ENCODE assay signal across 2 cellular contexts in the genomic region with DNA sequence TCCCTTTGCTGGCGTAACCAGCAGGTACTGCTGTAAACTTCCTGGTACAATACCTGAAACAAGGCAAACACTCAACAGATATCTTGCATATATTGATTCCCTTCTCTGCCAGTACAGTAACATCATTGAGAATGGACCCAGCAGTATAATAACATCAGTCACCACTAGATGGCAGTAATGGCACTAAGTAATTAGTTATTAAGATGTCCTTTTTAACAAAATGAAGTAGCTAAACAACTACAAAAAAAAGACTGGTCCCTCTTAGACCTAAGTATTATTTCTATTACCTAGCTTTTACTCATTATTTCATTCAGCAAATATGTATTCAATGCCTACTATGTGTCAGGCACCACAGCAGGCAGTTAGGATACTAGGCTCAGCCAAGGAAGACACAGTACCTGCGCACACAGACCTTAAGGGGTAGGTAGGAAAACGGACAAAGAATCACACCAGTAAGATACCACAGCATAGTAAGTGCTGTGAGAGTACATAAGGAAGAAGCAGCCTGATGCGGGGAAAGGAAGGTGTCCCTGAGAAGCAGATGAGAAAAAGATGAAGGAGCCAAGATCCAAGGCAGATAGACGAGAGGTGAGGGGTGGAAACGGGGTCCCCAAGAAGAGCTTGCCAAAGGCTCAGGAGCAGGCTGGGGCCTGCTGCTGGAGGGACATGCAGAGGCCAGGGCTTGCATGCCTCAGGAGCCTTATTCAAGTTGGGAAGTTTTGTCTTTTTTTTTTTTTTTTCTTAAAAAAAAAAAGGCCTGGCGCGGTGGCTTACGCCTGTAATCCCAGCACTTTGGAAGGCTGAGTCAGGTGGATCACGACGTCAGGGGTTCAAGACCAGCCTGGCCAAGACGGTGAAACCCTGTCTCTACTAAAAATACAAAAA.
TF ChIP-seq lines count a peak whose summit lies in the region.

No MANE protein-coding gene starts in this region.

TF ChIP-seq in GM23338, 12 proteins besides CTCF, POLR2A, EP300 and RAD21 (continued from another document):
- TF ChIP-seq, protein P1, sequence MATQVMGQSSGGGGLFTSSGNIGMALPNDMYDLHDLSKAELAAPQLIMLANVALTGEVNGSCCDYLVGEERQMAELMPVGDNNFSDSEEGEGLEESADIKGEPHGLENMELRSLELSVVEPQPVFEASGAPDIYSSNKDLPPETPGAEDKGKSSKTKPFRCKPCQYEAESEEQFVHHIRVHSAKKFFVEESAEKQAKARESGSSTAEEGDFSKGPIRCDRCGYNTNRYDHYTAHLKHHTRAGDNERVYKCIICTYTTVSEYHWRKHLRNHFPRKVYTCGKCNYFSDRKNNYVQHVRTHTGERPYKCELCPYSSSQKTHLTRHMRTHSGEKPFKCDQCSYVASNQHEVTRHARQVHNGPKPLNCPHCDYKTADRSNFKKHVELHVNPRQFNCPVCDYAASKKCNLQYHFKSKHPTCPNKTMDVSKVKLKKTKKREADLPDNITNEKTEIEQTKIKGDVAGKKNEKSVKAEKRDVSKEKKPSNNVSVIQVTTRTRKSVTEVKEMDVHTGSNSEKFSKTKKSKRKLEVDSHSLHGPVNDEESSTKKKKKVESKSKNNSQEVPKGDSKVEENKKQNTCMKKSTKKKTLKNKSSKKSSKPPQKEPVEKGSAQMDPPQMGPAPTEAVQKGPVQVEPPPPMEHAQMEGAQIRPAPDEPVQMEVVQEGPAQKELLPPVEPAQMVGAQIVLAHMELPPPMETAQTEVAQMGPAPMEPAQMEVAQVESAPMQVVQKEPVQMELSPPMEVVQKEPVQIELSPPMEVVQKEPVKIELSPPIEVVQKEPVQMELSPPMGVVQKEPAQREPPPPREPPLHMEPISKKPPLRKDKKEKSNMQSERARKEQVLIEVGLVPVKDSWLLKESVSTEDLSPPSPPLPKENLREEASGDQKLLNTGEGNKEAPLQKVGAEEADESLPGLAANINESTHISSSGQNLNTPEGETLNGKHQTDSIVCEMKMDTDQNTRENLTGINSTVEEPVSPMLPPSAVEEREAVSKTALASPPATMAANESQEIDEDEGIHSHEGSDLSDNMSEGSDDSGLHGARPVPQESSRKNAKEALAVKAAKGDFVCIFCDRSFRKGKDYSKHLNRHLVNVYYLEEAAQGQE (IDR thresholded peaks at IDR 0.05; ENCODE audit: unreplicated experiment), result no peak
TF ChIP-seq in GM23338: peak in this region for 0.

TF ChIP-seq in HepG2, 621 proteins besides CTCF, POLR2A, EP300 and RAD21 (continued from another document and continues in another):
- TF ChIP-seq, protein P2, sequence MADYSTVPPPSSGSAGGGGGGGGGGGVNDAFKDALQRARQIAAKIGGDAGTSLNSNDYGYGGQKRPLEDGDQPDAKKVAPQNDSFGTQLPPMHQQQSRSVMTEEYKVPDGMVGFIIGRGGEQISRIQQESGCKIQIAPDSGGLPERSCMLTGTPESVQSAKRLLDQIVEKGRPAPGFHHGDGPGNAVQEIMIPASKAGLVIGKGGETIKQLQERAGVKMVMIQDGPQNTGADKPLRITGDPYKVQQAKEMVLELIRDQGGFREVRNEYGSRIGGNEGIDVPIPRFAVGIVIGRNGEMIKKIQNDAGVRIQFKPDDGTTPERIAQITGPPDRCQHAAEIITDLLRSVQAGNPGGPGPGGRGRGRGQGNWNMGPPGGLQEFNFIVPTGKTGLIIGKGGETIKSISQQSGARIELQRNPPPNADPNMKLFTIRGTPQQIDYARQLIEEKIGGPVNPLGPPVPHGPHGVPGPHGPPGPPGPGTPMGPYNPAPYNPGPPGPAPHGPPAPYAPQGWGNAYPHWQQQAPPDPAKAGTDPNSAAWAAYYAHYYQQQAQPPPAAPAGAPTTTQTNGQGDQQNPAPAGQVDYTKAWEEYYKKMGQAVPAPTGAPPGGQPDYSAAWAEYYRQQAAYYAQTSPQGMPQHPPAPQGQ (CRISPR knock-in tag; IDR thresholded peaks at IDR 0.05; ENCODE audit: borderline replicate concordance), result no peak
- TF ChIP-seq ZBTB38 (CRISPR knock-in tag; IDR thresholded peaks at IDR 0.05), result 0 out of 2 replicates have a peak, but pooled peaks have one; percentile 37
- TF ChIP-seq ONECUT2 (CRISPR knock-in tag; IDR thresholded peaks at IDR 0.05), result peak; percentile 61
- TF ChIP-seq ZNF234 (CRISPR knock-in tag; conservative IDR thresholded peaks at IDR 0.05), result no peak
- TF ChIP-seq EED (CRISPR knock-in tag; IDR thresholded peaks at IDR 0.05), result no peak
- no peak for TF ChIP-seq ARHGAP35 (CRISPR knock-in tag; IDR thresholded peaks at IDR 0.05; ENCODE audit: borderline replicate concordance)
- no peak for TF ChIP-seq ZNF446 (CRISPR knock-in tag; IDR thresholded peaks at IDR 0.05)
- TF ChIP-seq SRSF1 (optimal IDR thresholded peaks at IDR 0.05; ENCODE audit: low read depth, low read length), result no peak
- no peak for TF ChIP-seq REL (CRISPR knock-in tag; conservative IDR thresholded peaks at IDR 0.05)
- TF ChIP-seq BHLHE40 (IDR thresholded peaks at IDR 0.05; ENCODE audit: low read length), result no peak
- peak; percentile 76 for TF ChIP-seq STAG1 (CRISPR knock-in tag; IDR thresholded peaks at IDR 0.05)
- TF ChIP-seq ZNF282 (IDR thresholded peaks at IDR 0.05; ENCODE audit: partially characterized antibody), result no peak
- TF ChIP-seq KAT8 (CRISPR knock-in tag; IDR thresholded peaks at IDR 0.05), result peak; percentile 38; the same call in 1 of the 2 replicates
- TF ChIP-seq, protein P3, sequence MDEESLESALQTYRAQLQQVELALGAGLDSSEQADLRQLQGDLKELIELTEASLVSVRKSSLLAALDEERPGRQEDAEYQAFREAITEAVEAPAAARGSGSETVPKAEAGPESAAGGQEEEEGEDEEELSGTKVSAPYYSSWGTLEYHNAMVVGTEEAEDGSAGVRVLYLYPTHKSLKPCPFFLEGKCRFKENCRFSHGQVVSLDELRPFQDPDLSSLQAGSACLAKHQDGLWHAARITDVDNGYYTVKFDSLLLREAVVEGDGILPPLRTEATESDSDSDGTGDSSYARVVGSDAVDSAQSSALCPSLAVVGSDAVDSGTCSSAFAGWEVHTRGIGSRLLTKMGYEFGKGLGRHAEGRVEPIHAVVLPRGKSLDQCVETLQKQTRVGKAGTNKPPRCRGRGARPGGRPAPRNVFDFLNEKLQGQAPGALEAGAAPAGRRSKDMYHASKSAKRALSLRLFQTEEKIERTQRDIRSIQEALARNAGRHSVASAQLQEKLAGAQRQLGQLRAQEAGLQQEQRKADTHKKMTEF (CRISPR knock-in tag; IDR thresholded peaks at IDR 0.05), result 0 out of 2 replicates have a peak, but pooled peaks have one; percentile 16
- TF ChIP-seq ZNF777 (CRISPR knock-in tag; IDR thresholded peaks at IDR 0.05), result no peak
- TF ChIP-seq, protein P4, sequence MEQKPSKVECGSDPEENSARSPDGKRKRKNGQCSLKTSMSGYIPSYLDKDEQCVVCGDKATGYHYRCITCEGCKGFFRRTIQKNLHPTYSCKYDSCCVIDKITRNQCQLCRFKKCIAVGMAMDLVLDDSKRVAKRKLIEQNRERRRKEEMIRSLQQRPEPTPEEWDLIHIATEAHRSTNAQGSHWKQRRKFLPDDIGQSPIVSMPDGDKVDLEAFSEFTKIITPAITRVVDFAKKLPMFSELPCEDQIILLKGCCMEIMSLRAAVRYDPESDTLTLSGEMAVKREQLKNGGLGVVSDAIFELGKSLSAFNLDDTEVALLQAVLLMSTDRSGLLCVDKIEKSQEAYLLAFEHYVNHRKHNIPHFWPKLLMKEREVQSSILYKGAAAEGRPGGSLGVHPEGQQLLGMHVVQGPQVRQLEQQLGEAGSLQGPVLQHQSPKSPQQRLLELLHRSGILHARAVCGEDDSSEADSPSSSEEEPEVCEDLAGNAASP (CRISPR knock-in tag; IDR thresholded peaks at IDR 0.05; ENCODE audit: borderline replicate concordance), result no peak
- TF ChIP-seq TAF1 (CRISPR knock-in tag; IDR thresholded peaks at IDR 0.05), result no peak
- TF ChIP-seq SMC3 (IDR thresholded peaks at IDR 0.05; ENCODE audit: low read length), result peak; percentile 51
- TF ChIP-seq, protein P5, sequence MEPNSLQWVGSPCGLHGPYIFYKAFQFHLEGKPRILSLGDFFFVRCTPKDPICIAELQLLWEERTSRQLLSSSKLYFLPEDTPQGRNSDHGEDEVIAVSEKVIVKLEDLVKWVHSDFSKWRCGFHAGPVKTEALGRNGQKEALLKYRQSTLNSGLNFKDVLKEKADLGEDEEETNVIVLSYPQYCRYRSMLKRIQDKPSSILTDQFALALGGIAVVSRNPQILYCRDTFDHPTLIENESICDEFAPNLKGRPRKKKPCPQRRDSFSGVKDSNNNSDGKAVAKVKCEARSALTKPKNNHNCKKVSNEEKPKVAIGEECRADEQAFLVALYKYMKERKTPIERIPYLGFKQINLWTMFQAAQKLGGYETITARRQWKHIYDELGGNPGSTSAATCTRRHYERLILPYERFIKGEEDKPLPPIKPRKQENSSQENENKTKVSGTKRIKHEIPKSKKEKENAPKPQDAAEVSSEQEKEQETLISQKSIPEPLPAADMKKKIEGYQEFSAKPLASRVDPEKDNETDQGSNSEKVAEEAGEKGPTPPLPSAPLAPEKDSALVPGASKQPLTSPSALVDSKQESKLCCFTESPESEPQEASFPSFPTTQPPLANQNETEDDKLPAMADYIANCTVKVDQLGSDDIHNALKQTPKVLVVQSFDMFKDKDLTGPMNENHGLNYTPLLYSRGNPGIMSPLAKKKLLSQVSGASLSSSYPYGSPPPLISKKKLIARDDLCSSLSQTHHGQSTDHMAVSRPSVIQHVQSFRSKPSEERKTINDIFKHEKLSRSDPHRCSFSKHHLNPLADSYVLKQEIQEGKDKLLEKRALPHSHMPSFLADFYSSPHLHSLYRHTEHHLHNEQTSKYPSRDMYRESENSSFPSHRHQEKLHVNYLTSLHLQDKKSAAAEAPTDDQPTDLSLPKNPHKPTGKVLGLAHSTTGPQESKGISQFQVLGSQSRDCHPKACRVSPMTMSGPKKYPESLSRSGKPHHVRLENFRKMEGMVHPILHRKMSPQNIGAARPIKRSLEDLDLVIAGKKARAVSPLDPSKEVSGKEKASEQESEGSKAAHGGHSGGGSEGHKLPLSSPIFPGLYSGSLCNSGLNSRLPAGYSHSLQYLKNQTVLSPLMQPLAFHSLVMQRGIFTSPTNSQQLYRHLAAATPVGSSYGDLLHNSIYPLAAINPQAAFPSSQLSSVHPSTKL (CRISPR knock-in tag; IDR thresholded peaks at IDR 0.05), result no peak
- TF ChIP-seq, protein P6, sequence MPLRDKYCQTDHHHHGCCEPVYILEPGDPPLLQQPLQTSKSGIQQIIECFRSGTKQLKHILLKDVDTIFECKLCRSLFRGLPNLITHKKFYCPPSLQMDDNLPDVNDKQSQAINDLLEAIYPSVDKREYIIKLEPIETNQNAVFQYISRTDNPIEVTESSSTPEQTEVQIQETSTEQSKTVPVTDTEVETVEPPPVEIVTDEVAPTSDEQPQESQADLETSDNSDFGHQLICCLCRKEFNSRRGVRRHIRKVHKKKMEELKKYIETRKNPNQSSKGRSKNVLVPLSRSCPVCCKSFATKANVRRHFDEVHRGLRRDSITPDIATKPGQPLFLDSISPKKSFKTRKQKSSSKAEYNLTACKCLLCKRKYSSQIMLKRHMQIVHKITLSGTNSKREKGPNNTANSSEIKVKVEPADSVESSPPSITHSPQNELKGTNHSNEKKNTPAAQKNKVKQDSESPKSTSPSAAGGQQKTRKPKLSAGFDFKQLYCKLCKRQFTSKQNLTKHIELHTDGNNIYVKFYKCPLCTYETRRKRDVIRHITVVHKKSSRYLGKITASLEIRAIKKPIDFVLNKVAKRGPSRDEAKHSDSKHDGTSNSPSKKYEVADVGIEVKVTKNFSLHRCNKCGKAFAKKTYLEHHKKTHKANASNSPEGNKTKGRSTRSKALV (CRISPR knock-in tag; IDR thresholded peaks at IDR 0.05), result no peak
- TF ChIP-seq ZNF567 (CRISPR knock-in tag; IDR thresholded peaks at IDR 0.05; ENCODE audit: borderline replicate concordance), result no peak
- TF ChIP-seq MIXL1 (CRISPR knock-in tag; IDR thresholded peaks at IDR 0.05), result peak; percentile 95
- TF ChIP-seq KLF13 (CRISPR knock-in tag; IDR thresholded peaks at IDR 0.05), result no peak
- no peak for TF ChIP-seq ZNF274 (CRISPR knock-in tag; IDR thresholded peaks at IDR 0.05)
- no peak for TF ChIP-seq ZNF773 (CRISPR knock-in tag; IDR thresholded peaks at IDR 0.05; ENCODE audit: borderline replicate concordance)
- TF ChIP-seq, protein P7, sequence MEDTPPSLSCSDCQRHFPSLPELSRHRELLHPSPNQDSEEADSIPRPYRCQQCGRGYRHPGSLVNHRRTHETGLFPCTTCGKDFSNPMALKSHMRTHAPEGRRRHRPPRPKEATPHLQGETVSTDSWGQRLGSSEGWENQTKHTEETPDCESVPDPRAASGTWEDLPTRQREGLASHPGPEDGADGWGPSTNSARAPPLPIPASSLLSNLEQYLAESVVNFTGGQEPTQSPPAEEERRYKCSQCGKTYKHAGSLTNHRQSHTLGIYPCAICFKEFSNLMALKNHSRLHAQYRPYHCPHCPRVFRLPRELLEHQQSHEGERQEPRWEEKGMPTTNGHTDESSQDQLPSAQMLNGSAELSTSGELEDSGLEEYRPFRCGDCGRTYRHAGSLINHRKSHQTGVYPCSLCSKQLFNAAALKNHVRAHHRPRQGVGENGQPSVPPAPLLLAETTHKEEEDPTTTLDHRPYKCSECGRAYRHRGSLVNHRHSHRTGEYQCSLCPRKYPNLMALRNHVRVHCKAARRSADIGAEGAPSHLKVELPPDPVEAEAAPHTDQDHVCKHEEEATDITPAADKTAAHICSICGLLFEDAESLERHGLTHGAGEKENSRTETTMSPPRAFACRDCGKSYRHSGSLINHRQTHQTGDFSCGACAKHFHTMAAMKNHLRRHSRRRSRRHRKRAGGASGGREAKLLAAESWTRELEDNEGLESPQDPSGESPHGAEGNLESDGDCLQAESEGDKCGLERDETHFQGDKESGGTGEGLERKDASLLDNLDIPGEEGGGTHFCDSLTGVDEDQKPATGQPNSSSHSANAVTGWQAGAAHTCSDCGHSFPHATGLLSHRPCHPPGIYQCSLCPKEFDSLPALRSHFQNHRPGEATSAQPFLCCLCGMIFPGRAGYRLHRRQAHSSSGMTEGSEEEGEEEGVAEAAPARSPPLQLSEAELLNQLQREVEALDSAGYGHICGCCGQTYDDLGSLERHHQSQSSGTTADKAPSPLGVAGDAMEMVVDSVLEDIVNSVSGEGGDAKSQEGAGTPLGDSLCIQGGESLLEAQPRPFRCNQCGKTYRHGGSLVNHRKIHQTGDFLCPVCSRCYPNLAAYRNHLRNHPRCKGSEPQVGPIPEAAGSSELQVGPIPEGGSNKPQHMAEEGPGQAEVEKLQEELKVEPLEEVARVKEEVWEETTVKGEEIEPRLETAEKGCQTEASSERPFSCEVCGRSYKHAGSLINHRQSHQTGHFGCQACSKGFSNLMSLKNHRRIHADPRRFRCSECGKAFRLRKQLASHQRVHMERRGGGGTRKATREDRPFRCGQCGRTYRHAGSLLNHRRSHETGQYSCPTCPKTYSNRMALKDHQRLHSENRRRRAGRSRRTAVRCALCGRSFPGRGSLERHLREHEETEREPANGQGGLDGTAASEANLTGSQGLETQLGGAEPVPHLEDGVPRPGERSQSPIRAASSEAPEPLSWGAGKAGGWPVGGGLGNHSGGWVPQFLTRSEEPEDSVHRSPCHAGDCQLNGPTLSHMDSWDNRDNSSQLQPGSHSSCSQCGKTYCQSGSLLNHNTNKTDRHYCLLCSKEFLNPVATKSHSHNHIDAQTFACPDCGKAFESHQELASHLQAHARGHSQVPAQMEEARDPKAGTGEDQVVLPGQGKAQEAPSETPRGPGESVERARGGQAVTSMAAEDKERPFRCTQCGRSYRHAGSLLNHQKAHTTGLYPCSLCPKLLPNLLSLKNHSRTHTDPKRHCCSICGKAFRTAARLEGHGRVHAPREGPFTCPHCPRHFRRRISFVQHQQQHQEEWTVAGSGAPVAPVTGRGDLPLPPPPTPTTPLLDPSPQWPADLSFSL (CRISPR knock-in tag; IDR thresholded peaks at IDR 0.05), result no peak
- TF ChIP-seq KLF16 (CRISPR knock-in tag; IDR thresholded peaks at IDR 0.05), result peak in 1 of 2 experiments; percentile 35; a peak in 1 of 4 replicates
- peak; percentile 47; the same call in 1 of the 2 replicates for TF ChIP-seq GATAD2A (CRISPR knock-in tag; IDR thresholded peaks at IDR 0.05)
